In genomic region chr17:7004398-7005253, GRCh38 we compare ENCODE assay signal across 8 cellular contexts. TPM values are rescaled to one million over a fixed set of nuclear protein-coding genes. Genes with fewer than 3 reads are reported as not detected.
DNase-seq lines count a peak whose midpoint lies in the region; ATAC-seq and TF ChIP-seq lines count a peak whose summit lies in the region.

No MANE protein-coding gene starts in this region.

- intact Hi-C loops in colonic mucosa (cut with DNase I): loop anchor here (5.0 kb wide), 1 partner anchor 337 kb away; no protein-coding TSS in a partner anchor

- H3K4me3 ChIP-seq in SJCRH30 (no peak overlapping the region), colonic mucosa (no peak overlapping the region)

- in situ Hi-C loops in GM13976 (cut with MboI; ENCODE audit: low sequenced_read_pairs, unreplicated experiment): loop anchor here (5.0 to 25.0 kb wide), 2 partner anchors 92 to 342 kb away; partner anchors contain the start of genes C17orf100 and MED31

- DNase-seq in Ammon's horn (ENCODE audit: low spot score) (peak; percentile 58), GM13976 (ENCODE audit: low spot score) (peak; percentile 76), NCI-H1105 (lab: John Stamatoyannopoulos, UW) (peak; percentile 64), SJCRH30 (peak; percentile 29 to 80), colonic mucosa (peak; percentile 36), medulla oblongata (ENCODE audit: extremely low spot score) (peak; percentile 82)

- no peak overlapping the region for H3K9ac ChIP-seq in colonic mucosa (ENCODE audit: low read depth in 2 of 2, low read length in 2 of 2)

- H3K9me3 ChIP-seq in SJCRH30 (replicated peaks) (no peaks in the 10 kb centered on the region), colonic mucosa (no peaks in the 10 kb centered on the region)

- H3K27ac ChIP-seq in SJCRH30: no peak overlapping the region
- H3K27ac ChIP-seq in colonic mucosa: no peak overlapping the region

- H3K27me3 ChIP-seq in SJCRH30 (no peaks in the 10 kb centered on the region), colonic mucosa (no peaks in the 10 kb centered on the region)

- no peaks in the 10 kb centered on the region; the same call in 1 of the 2 replicates for H3K36me3 ChIP-seq in SJCRH30
- H3K36me3 ChIP-seq in colonic mucosa: no peaks in the 10 kb centered on the region

- TF ChIP-seq CTCF in GM13976 (IDR thresholded peaks at IDR 0.05; ENCODE audit: borderline replicate concordance, control extremely low read depth, extremely low read depth, insufficient read depth, missing control alignments): peak; percentile 57
- TF ChIP-seq CTCF in colonic mucosa (IDR thresholded peaks at IDR 0.05): peak; percentile 56

- no peak for ATAC-seq in GM21737 (IDR thresholded peaks at IDR 0.05; ENCODE audit: unreplicated experiment)
- no peak for ATAC-seq in HG03521 (IDR thresholded peaks at IDR 0.05; ENCODE audit: unreplicated experiment)

- H3K4me1 ChIP-seq in SJCRH30: no peaks in the 10 kb centered on the region
- no peaks in the 10 kb centered on the region for H3K4me1 ChIP-seq in colonic mucosa

RNA-seq across cellular contexts. Expression of gene RNASEK, which starts 7.8 kb away (rescaled TPM):
- 97.2 and 103 TPM in 2 replicates for total RNA-seq in SJCRH30 (2014; rRNA removed; shearing (Covaris generic))
- total RNA-seq in colonic mucosa: 100 to 1,000 TPM; 190 to 204 TPM

RNA-seq across cellular contexts. Expression of gene ALOX12, which starts 8.8 kb away (rescaled TPM):
- total RNA-seq in SJCRH30 (2014; rRNA removed; shearing (Covaris generic)): not detected in 2 replicates
- total RNA-seq in colonic mucosa: 1 to 10 TPM in 1 of 2 donors, not detected in 1; 2.0 TPM

RNA-seq across cellular contexts. Expression of gene BCL6B, which starts 18.2 kb away (rescaled TPM):
- total RNA-seq in SJCRH30 (2014; rRNA removed; shearing (Covaris generic)): 0.02 TPM in 1 of 2 replicates, not detected in the other
- total RNA-seq in colonic mucosa: 1 to 10 TPM in 1 of 2 donors, under 1 TPM in 1; 0.89 to 7.3 TPM

RNA-seq across cellular contexts. Expression of gene SLC16A13, which starts 31.2 kb away (rescaled TPM):
- 0.23 and 0.47 TPM in 2 replicates for total RNA-seq in SJCRH30 (2014; rRNA removed; shearing (Covaris generic))
- total RNA-seq in colonic mucosa: 10 to 100 TPM; 11.0 to 13.9 TPM

RNA-seq across cellular contexts. Expression of gene SLC16A11, which starts 39.3 kb away (rescaled TPM):
- not detected in 2 replicates for total RNA-seq in SJCRH30 (2014; rRNA removed; shearing (Covaris generic))
- total RNA-seq in colonic mucosa: under 1 TPM; 0.22 to 0.40 TPM
